In the genomic region with DNA sequence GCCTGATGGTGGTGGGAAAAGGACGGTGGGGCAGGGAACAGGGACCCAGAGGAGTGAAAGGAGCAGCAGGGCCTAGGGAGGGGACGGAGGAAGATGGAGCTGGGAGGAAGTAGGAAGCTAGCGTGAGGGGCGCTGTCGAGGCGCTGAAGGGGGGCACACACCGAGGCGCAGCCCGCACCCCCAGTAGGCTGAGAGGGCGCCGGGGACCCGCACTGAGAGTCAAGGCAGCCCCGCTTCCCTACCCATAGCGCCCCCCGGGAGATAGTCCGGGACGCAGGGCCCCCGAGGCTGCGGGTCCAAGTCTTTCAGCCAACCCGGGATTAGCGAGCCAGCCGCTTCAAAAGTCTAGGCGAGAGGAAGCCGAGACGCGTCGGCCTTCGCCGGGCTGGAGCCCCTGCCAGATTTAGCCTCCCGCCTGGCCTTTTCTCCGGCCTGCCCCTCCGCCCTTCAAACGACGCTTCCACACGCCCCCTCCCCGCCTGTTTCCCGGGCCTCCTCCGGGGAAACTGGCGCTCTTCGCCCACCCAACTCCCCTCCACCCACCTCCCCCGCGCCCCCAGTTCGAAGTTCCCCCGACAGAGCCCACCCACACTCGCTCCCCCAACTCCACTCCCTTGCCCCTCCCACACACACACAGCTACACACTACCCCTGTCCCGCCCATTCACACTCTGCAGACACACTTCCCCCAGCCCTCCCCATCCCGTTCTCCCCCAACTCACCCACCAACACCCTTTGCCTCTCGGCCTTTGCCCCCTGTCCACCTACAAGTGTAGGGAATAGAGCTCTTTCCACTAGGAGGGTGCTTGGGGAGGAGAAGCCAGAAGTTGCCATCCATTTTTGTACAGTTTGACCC, we compare ENCODE assay signal across 2 cellular contexts.
TF ChIP-seq lines count a peak whose summit lies in the region.

No MANE protein-coding gene starts in this region.

TF ChIP-seq in HEK293, 187 proteins besides CTCF, POLR2A, EP300 and RAD21:
- TF ChIP-seq ZNF768 (tag by site-specific recombination; IDR thresholded peaks at IDR 0.05) (no peak), ZNF214 (tag by site-specific recombination; IDR thresholded peaks at IDR 0.05; ENCODE audit: borderline replicate concordance) (no peak), ZNF776 (tag by site-specific recombination; IDR thresholded peaks at IDR 0.05; ENCODE audit: borderline replicate concordance) (no peak), SALL2 (tag by site-specific recombination; IDR thresholded peaks at IDR 0.05; ENCODE audit: borderline replicate concordance) (no peak), SCRT2 (tag by site-specific recombination; IDR thresholded peaks at IDR 0.05) (no peak), EGR2 (tag by site-specific recombination; IDR thresholded peaks at IDR 0.05; ENCODE audit: low read depth) (peak; percentile 87), ZNF626 (tag by site-specific recombination; IDR thresholded peaks at IDR 0.05) (no peak), ZNF202 (tag by site-specific recombination; IDR thresholded peaks at IDR 0.05; ENCODE audit: borderline replicate concordance) (peak; percentile 45; the same call in 1 of the 2 replicates), ZNF76 (tag by site-specific recombination; IDR thresholded peaks at IDR 0.05; ENCODE audit: borderline replicate concordance, low read depth) (no peak), ZFHX2 (tag by site-specific recombination; conservative IDR thresholded peaks at IDR 0.05) (peak; percentile 90), ZNF341 (tag by site-specific recombination; IDR thresholded peaks at IDR 0.05; ENCODE audit: low read depth) (no peak)
TF ChIP-seq in HEK293: peak in this region for 3.

TF ChIP-seq in K562, 482 proteins besides CTCF, POLR2A, EP300 and RAD21:
- TF ChIP-seq GABPB1 (CRISPR knock-in tag; IDR thresholded peaks at IDR 0.05) (no peak), NR2C1 (IDR thresholded peaks at IDR 0.05) (no peak), NR2C1 (tag; IDR thresholded peaks at IDR 0.05) (no peak), MTA3 (IDR thresholded peaks at IDR 0.05; ENCODE audit: borderline replicate concordance) (no peak), PPARD (CRISPR knock-in tag; IDR thresholded peaks at IDR 0.05) (no peak), NCOA2 (IDR thresholded peaks at IDR 0.05; ENCODE audit: partially characterized antibody in 2 of 2) (no peak)
- TF ChIP-seq, protein P1, sequence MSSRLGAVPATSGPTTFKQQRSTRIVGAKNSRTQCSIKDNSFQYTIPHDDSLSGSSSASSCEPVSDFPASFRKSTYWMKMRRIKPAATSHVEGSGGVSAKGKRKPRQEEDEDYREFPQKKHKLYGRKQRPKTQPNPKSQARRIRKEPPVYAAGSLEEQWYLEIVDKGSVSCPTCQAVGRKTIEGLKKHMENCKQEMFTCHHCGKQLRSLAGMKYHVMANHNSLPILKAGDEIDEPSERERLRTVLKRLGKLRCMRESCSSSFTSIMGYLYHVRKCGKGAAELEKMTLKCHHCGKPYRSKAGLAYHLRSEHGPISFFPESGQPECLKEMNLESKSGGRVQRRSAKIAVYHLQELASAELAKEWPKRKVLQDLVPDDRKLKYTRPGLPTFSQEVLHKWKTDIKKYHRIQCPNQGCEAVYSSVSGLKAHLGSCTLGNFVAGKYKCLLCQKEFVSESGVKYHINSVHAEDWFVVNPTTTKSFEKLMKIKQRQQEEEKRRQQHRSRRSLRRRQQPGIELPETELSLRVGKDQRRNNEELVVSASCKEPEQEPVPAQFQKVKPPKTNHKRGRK (tag; IDR thresholded peaks at IDR 0.05): no peak
- TF ChIP-seq, protein P2, sequence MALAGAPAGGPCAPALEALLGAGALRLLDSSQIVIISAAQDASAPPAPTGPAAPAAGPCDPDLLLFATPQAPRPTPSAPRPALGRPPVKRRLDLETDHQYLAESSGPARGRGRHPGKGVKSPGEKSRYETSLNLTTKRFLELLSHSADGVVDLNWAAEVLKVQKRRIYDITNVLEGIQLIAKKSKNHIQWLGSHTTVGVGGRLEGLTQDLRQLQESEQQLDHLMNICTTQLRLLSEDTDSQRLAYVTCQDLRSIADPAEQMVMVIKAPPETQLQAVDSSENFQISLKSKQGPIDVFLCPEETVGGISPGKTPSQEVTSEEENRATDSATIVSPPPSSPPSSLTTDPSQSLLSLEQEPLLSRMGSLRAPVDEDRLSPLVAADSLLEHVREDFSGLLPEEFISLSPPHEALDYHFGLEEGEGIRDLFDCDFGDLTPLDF (CRISPR knock-in tag; IDR thresholded peaks at IDR 0.05): no peak
